2 cellular contexts compared by ENCODE assay signal in the genomic region with DNA sequence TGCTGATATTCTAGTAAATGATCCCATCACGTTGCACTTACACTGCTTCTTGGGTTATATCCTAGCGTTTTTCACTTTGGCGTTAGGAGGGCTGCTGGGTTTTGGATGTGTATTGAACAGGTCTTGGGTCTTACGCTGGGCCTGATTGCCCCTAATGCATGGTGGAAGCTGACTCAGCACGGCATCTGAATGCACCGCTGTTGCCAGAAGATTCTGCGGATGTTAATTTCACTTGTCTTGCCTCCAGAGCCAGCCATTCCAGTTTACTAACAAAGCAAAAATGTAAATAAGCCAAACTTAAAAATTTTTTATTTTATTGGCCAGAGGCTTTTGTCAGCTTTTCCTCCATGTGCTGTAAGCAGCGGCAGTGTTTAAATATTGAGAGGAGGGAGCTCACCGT.
A peak's percentile ranks its signal among the peaks of the same experiment; 100 is the strongest.
TF ChIP-seq lines count a peak whose summit lies in the region.

No MANE protein-coding gene starts in this region.

TF ChIP-seq in HepG2, 621 proteins besides CTCF, POLR2A, EP300 and RAD21:
- no peak for TF ChIP-seq SRSF1 (optimal IDR thresholded peaks at IDR 0.05; ENCODE audit: low read depth, low read length)
- no peak for TF ChIP-seq ZNF816 (CRISPR knock-in tag; IDR thresholded peaks at IDR 0.05; ENCODE audit: borderline replicate concordance)
- TF ChIP-seq MAFF (IDR thresholded peaks at IDR 0.05; ENCODE audit: low read depth, low read length): 0 out of 2 replicates have a peak, but pooled peaks have one; percentile 19
- TF ChIP-seq MAFK (conservative IDR thresholded peaks at IDR 0.05 in 1 of 2, IDR thresholded peaks at IDR 0.05 in 1 of 2; ENCODE audit: low read length in 2 of 2): peak; percentile 24 to 58; a peak in 3 of 4 replicates
- TF ChIP-seq ZNF644 (CRISPR knock-in tag; IDR thresholded peaks at IDR 0.05; ENCODE audit: low read depth): no peak
- no peak for TF ChIP-seq CCAR2 (optimal IDR thresholded peaks at IDR 0.05; ENCODE audit: low read depth, low read length)
- TF ChIP-seq SMAD9 (CRISPR knock-in tag; IDR thresholded peaks at IDR 0.05): no peak

TF ChIP-seq in H1, 55 proteins besides CTCF, POLR2A, EP300 and RAD21:
- TF ChIP-seq RNF2 (IDR thresholded peaks at IDR 0.05; ENCODE audit: borderline replicate concordance, low read depth, low read length, missing control alignments, poor library complexity, severe bottlenecking): no peak
- 0 out of 2 replicates have a peak, but pooled peaks have one; percentile 20 for TF ChIP-seq YY1 (IDR thresholded peaks at IDR 0.05; ENCODE audit: low read depth, low read length)
- TF ChIP-seq MAFK (IDR thresholded peaks at IDR 0.05; ENCODE audit: low read depth, low read length): peak; percentile 91
- peak; percentile 15 for TF ChIP-seq NANOG (IDR thresholded peaks at IDR 0.05; ENCODE audit: insufficient read depth, low read depth, low read length, poor library complexity, severe bottlenecking)
- no peak for TF ChIP-seq POLR2AphosphoS5 (IDR thresholded peaks at IDR 0.05; ENCODE audit: low read depth, low read length)
- TF ChIP-seq BACH1 (IDR thresholded peaks at IDR 0.05; ENCODE audit: low read length): peak; percentile 84
TF ChIP-seq in H1: peak in this region for 4.
